ENCODE assay signal across 8 cellular contexts in the genomic region with DNA sequence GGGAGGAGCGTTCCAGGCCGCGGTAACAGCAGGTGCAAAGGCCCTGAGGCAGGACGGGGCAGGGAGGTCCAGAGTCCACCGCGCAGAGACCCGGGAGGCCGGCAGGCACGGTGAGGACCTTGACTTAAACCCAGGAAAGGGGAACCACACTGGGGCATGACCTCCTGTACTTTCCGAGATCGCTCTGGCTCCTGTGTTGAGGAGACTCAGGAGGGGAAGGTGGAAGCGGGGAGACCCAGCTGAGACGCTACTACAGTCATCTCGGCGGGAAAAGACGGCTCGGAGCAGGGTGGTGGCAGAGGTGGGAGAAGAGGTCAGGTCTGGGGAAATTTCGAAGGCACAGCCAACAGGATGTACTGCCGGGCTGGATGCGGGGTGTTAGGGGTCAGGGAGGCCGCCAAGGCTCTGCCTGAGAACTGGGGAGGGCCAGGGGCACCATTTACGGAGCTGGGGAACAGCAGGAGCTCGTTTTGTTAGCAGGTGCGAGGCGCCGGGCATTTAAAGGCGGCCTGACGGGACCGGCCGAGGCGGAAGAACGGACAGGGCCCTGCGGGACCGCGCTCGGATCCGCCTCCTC. TPM values are rescaled to one million over a fixed set of nuclear protein-coding genes. Genes with fewer than 3 reads are reported as not detected.
DNase-seq lines count a peak whose midpoint lies in the region; TF ChIP-seq lines count a peak whose summit lies in the region.

No MANE protein-coding gene starts in this region.

- H3K27me3 ChIP-seq in MG63 (no peaks in the 10 kb centered on the region), ectodermal cell (ENCODE audit: control insufficient read depth, insufficient read depth, low read length, poor library complexity, severe bottlenecking) (peaks cover 28% of the 10 kb centered on the region)

- WGBS in ectodermal cell, 2 experiments = 40% methylated on average over 37 of the region's 37 CpGs

- peak overlapping the region; percentile 95 for H3K4me3 Mint-ChIP-seq in neural crest cell

- H3K36me3 Mint-ChIP-seq in neural crest cell (ENCODE audit: low read depth) = no peaks in the 10 kb centered on the region

- peaks cover 22% of the 10 kb centered on the region for H3K4me1 Mint-ChIP-seq in neural crest cell

- no peak for TF ChIP-seq CTCF in neural crest cell (conservative IDR thresholded peaks at IDR 0.05)

- DNase-seq in MG63 = no peak
- no peak for DNase-seq in neural crest cell (ENCODE audit: low read depth, low spot score)
- no peak for DNase-seq in NCI-H510A (lab: John Stamatoyannopoulos, UW)
- no peak for DNase-seq in DMS153 treated with DMSO at 0.1 percent for 48 hours (lab: John Stamatoyannopoulos, UW; ENCODE audit: unreplicated experiment)
- DNase-seq in cortex of kidney (lab: John Stamatoyannopoulos, UW) = no peak
- no peak for DNase-seq in HCEC 1CT

- no peaks in the 10 kb centered on the region for H3K36me3 ChIP-seq in MG63
- no peaks in the 10 kb centered on the region for H3K36me3 ChIP-seq in ectodermal cell (ENCODE audit: control insufficient read depth, insufficient read depth, low read length)

- H3K4me3 ChIP-seq in GM08714 (ENCODE audit: low read length) (peak overlapping the region; percentile 88), MG63 (peak overlapping the region; percentile 75), ectodermal cell (ENCODE audit: insufficient read depth, low read depth, low read length) (peak overlapping the region; percentile 64)

- peak overlapping the region; percentile 99 for H3K27ac Mint-ChIP-seq in neural crest cell (ENCODE audit: unreplicated experiment)

- H3K4me1 ChIP-seq in ectodermal cell (ENCODE audit: control insufficient read depth, insufficient read depth, low read length) = no peaks in the 10 kb centered on the region

- no peaks in the 10 kb centered on the region for H3K9me3 Mint-ChIP-seq in neural crest cell

- no peaks in the 10 kb centered on the region for H3K9me3 ChIP-seq in MG63
- H3K9me3 ChIP-seq in ectodermal cell (ENCODE audit: control insufficient read depth, low read length) = no peaks in the 10 kb centered on the region

- H3K27ac ChIP-seq in ectodermal cell (ENCODE audit: insufficient read depth, low read depth, low read length, poor library complexity, severe bottlenecking) = peak overlapping the region; percentile 52

- H3K27me3 Mint-ChIP-seq in neural crest cell (ENCODE audit: low read depth) = peaks cover 6% of the 10 kb centered on the region

RNA-seq across cellular contexts. Expression of gene NPTX1, which starts 22.3 kb away (rescaled TPM):
- 0.91 TPM in 1 of 2 replicates, not detected in the other for total RNA-seq in MG63 (2014; rRNA removed; shearing (Covaris generic); ENCODE audit: low replicate concordance)
- polyA plus RNA-seq in ectodermal cell (2013, experiment 1 of 4) = 8.0 TPM
- 5.6 TPM for polyA plus RNA-seq in ectodermal cell (2013, experiment 2 of 4)
- 6.7 TPM for polyA plus RNA-seq in ectodermal cell (2013, experiment 3 of 4)
- polyA plus RNA-seq in ectodermal cell (2013, experiment 4 of 4) = 8.0 TPM
- 1.6 and 1.9 TPM in 2 replicates for total RNA-seq in neural crest cell

RNA-seq across cellular contexts. Expression of gene ENDOV, which starts 39.1 kb away (rescaled TPM):
- total RNA-seq in MG63 (2014; rRNA removed; shearing (Covaris generic); ENCODE audit: low replicate concordance) = 20.4 and 39.7 TPM in 2 replicates
- polyA plus RNA-seq in ectodermal cell (2013, experiment 1 of 4) = 27.8 TPM
- 28.9 TPM for polyA plus RNA-seq in ectodermal cell (2013, experiment 2 of 4)
- polyA plus RNA-seq in ectodermal cell (2013, experiment 3 of 4) = 27.4 TPM
- 28.9 TPM for polyA plus RNA-seq in ectodermal cell (2013, experiment 4 of 4)
- 34.9 and 38.0 TPM in 2 replicates for total RNA-seq in neural crest cell
